In genomic region chr15:58856090-58856489, GRCh38 we compare ENCODE assay signal across 23 cellular contexts.
DNase-seq lines count a peak whose midpoint lies in the region; FAIRE-seq and TF ChIP-seq lines count a peak whose summit lies in the region.
"Had no signal": no experiment of that assay in that cellular context is flagged by ENCODE, and none has a peak within 500 bp of the region (broad histone marks: within the 10 kb centered on the region; RNA-seq: fewer than 3 reads in every experiment).

No MANE protein-coding gene starts in this region.

- intact Hi-C loops in head of caudate nucleus (cut with DNase I), result no loop called here

- FAIRE-seq in endometrium (lab: Jason Lieb, UNC), result peak; percentile 91
- no peak for FAIRE-seq in H54 (lab: Jason Lieb, UNC)
- FAIRE-seq: H1 had no signal

- TF ChIP-seq POLR2A in H54 (IDR thresholded peaks at IDR 0.05; ENCODE audit: low read depth, low read length), result no peak

- DNase-seq in EL, result peak; percentile 72
- peak; percentile 16 for DNase-seq in RPMI7951 (ENCODE audit: low read depth)
- peak; percentile 15 for DNase-seq in myocyte (ENCODE audit: low read depth)
- DNase-seq in head of caudate nucleus, result no peak
- DNase-seq in NCI-H69 (lab: John Stamatoyannopoulos, UW), result no peak
- no peak for DNase-seq in NCI-H187 (lab: John Stamatoyannopoulos, UW)
- DNase-seq in H54 (ENCODE audit: insufficient read length, low spot score), result no peak
- DNase-seq: activated CD8-positive, alpha-beta memory T cell treated with anti-CD3 and anti-CD28 coated beads, Interleukin-2, amount 50 U/mL, for 4 hours; activated effector memory CD4-positive, alpha-beta T cell treated with Interleukin-2 at 50 U/mL for 16 hours; CD8-positive, alpha-beta T cell; DMS153; Karpas-422; left ventricle myocardium superior; mucosa of descending colon; NCI-H1092; NCI-H2107; NCI-H510A; psoas muscle; stimulated activated CD4-positive, alpha-beta T cell treated with anti-CD3 and anti-CD28 coated beads, Interleukin-4, amount 100 ng/mL, for 1 hour; stimulated activated naive CD8-positive, alpha-beta T cell treated with anti-CD3 and anti-CD28 coated beads, Interleukin-15, Interleukin-2, amounts not matched to agents 100 U/mL and 50 U/mL, for 24 hours; thyroid gland had no signal

Comparison
In these comparisons a context has a peak if more than half of its experiments do, and no peak if none do; other contexts are left out.
1. DNase-seq: peak in EL (single experiment), RPMI7951 (single experiment) and myocyte (single experiment); none in head of caudate nucleus (0 of 42), NCI-H69 (single experiment), NCI-H187 (0 of 2) and H54 (single experiment).